In the genomic region with DNA sequence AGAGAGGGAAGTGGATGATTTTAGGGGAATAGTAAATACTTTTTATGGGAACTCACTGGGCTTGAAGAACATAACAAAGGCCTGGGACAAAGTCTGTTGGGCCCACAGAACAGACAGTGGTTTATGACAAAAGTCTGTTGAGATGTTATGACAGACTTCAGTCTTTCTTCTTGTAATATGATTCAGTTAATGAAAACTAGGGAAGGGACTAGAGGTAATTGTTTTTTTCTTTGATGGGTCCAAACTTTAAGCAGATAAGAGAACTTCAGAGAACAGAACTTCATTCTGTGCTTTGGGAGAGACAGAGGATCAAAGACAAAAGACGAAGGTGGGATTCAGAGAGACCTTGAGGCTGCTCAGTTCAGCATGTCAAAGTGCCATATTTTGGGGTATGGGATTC, we compare ENCODE assay signal across 34 cellular contexts.
"Had no signal": no experiment of that assay in that cellular context is flagged by ENCODE, and none has a peak within 500 bp of the region (broad histone marks: within the 10 kb centered on the region; RNA-seq: fewer than 3 reads in every experiment).

No MANE protein-coding gene starts in this region.

- H3K36me3 Mint-ChIP-seq: activated naive CD4-positive, alpha-beta T cell treated with anti-CD3 and anti-CD28 coated beads, Interleukin-2, amount 10 ng/mL, durations not matched to agents 7 days and 5 days had no signal

- H3K27me3 Mint-ChIP-seq: activated B cell treated with CpG ODN at 0.5 μM for 24 hours; activated CD4-positive, alpha-beta memory T cell treated with anti-CD3 and anti-CD28 coated beads for 36 hours; activated CD8-positive, alpha-beta T cell treated with anti-CD3 and anti-CD28 coated beads for 36 hours; activated naive CD8-positive, alpha-beta T cell treated with anti-CD3 and anti-CD28 coated beads for 36 hours; activated T-helper 17 cell treated with anti-CD3 and anti-CD28 coated beads, Interleukin-2, amount 50 U/mL, for 72 hours had no signal

- H3K27me3 ChIP-seq: adrenal gland, body of pancreas, brain microvascular endothelial cell, breast epithelium had no signal

- H3K4me1 ChIP-seq: adrenal gland, breast epithelium had no signal

- H3K27ac ChIP-seq: adrenal gland, body of pancreas, brain microvascular endothelial cell, breast epithelium, VCaP had no signal

- H3K4me1 Mint-ChIP-seq: activated B cell treated with CpG ODN at 0.5 μM for 24 hours; activated naive CD4-positive, alpha-beta T cell treated with anti-CD3 and anti-CD28 coated beads, Interleukin-2, amount 10 ng/mL, durations not matched to agents 7 days and 5 days; activated naive CD8-positive, alpha-beta T cell treated with anti-CD3 and anti-CD28 coated beads for 36 hours; activated T-helper 17 cell treated with anti-CD3 and anti-CD28 coated beads, Interleukin-2, amount 50 U/mL, for 72 hours had no signal

- H3K9me3 Mint-ChIP-seq: activated T-cell treated with anti-CD3 and anti-CD28 coated beads, Interleukin-2, amount 50 U/mL, for 4 hours; activated T-helper 17 cell treated with anti-CD3 and anti-CD28 coated beads, Interleukin-2, amount 50 U/mL, for 72 hours; T-helper 2 cell treated with Interferon-gamma antibody and Interleukin-4, amounts not matched to agents 5 μg/mL and 100 μg/mL, for 36 hours had no signal

- H3K4me3 ChIP-seq: adrenal gland, body of pancreas, breast epithelium had no signal

- DNase-seq: activated B cell treated with CpG ODN at 0.5 μM for 24 hours; activated CD4-positive, alpha-beta memory T cell treated with anti-CD3 and anti-CD28 coated beads for 36 hours; activated CD4-positive, alpha-beta T cell treated with anti-CD3 and anti-CD28 coated beads for 4 hours; activated CD4-positive, alpha-beta T cell treated with anti-CD3 and anti-CD28 coated beads, Interleukin-2, amount 10 ng/mL, durations not matched to agents 24 days and 14 days; activated CD4-positive, alpha-beta T cell treated with anti-CD3 and anti-CD28 coated beads, Interleukin-2, amount 50 U/mL, for 1 hour; activated CD4-positive, alpha-beta T cell treated with anti-CD3 and anti-CD28 coated beads, Interleukin-2, amount 50 U/mL, for 4 hours; activated CD4-positive, CD25-positive, alpha-beta regulatory T cell treated with anti-CD3 and anti-CD28 coated beads, Interleukin-2, amount 50 U/mL, for 72 hours; activated CD8-positive, alpha-beta memory T cell treated with anti-CD3 and anti-CD28 coated beads, Interleukin-2, amount 50 U/mL, for 4 hours; activated CD8-positive, alpha-beta T cell treated with anti-CD3 and anti-CD28 coated beads for 36 hours; activated effector memory CD4-positive, alpha-beta T cell treated with anti-CD3 and anti-CD28 coated beads, Interleukin-2, amount 50 U/mL, for 16 hours; activated gamma-delta T cell treated with Interleukin-2 at 50 U/mL for 16 hours; activated naive CD4-positive, alpha-beta T cell treated with anti-CD3 and anti-CD28 coated beads, Interleukin-2, amount 10 ng/mL, durations not matched to agents 7 days and 5 days; activated naive CD4-positive, alpha-beta T cell treated with Interleukin-2 at 50 U/mL for 16 hours; activated naive CD8-positive, alpha-beta T cell treated with anti-CD3 and anti-CD28 coated beads for 36 hours; activated T-cell treated with anti-CD3 and anti-CD28 coated beads for 4 hours; activated T-cell treated with anti-CD3 and anti-CD28 coated beads, Interleukin-2, amount 50 U/mL, for 1 hour; activated T-cell treated with anti-CD3 and anti-CD28 coated beads, Interleukin-2, amount 50 U/mL, for 4 hours; activated T-cell treated with anti-CD3 and anti-CD28 coated beads, Interleukin-2, amount 50 U/mL, for 72 hours; adrenal gland; amniotic stem cell; aorta; body of pancreas; brain microvascular endothelial cell; central memory CD4-positive, alpha-beta T cell; T-helper 1 cell; T-helper 2 cell; T-helper 9 cell had no signal

- H3K4me3 Mint-ChIP-seq: activated B cell treated with CpG ODN at 0.5 μM for 24 hours; activated CD4-positive, alpha-beta memory T cell treated with anti-CD3 and anti-CD28 coated beads for 36 hours; activated CD4-positive, alpha-beta T cell treated with anti-CD3 and anti-CD28 coated beads, Interleukin-2, amount 10 ng/mL, durations not matched to agents 24 days and 14 days; activated CD8-positive, alpha-beta T cell treated with anti-CD3 and anti-CD28 coated beads for 36 hours; activated naive CD4-positive, alpha-beta T cell treated with anti-CD3 and anti-CD28 coated beads, Interleukin-2, amount 10 ng/mL, durations not matched to agents 7 days and 5 days; activated naive CD8-positive, alpha-beta T cell treated with anti-CD3 and anti-CD28 coated beads for 36 hours; activated T-cell treated with anti-CD3 and anti-CD28 coated beads, Interleukin-2, amount 50 U/mL, for 4 hours; activated T-cell treated with anti-CD3 and anti-CD28 coated beads, Interleukin-2, amount 50 U/mL, for 72 hours; activated T-helper 1 cell treated with anti-CD3 and anti-CD28 coated beads, Interleukin-12 subunit alpha, Interleukin-12 subunit beta, Interleukin-2, Interleukin-4 antibody, amounts not matched to agents 30 ng/mL and 10 ng/mL and 1 ng/mL, durations not matched to agents 14 hours and 24 hours and 36 hours; activated T-helper 17 cell treated with anti-CD3 and anti-CD28 coated beads, Interleukin-2, amount 50 U/mL, for 72 hours; T-helper 1 cell treated with Interleukin-12 subunit alpha and Interleukin-12 subunit beta and Interleukin-4 antibody, amounts not matched to agents 30 μg/mL and 1 μg/mL, for 36 hours; T-helper 2 cell treated with Interferon-gamma antibody and Interleukin-4, amounts not matched to agents 5 μg/mL and 100 μg/mL, for 36 hours had no signal

- ATAC-seq: activated CD8-positive, alpha-beta T cell treated with anti-CD3 and anti-CD28 coated beads for 36 hours; activated naive CD4-positive, alpha-beta T cell treated with anti-CD3 and anti-CD28 coated beads, Interleukin-2, amount 50 U/mL, for 72 hours; activated T-cell treated with anti-CD3 and anti-CD28 coated beads, Interleukin-2, amount 50 U/mL, for 4 hours; activated T-cell treated with anti-CD3 and anti-CD28 coated beads, Interleukin-2, amount 50 U/mL, for 72 hours; activated T-helper 17 cell treated with anti-CD3 and anti-CD28 coated beads, Interleukin-2, amount 50 U/mL, for 72 hours; body of pancreas had no signal

- H3K27ac Mint-ChIP-seq: activated B cell treated with CpG ODN at 0.5 μM for 24 hours; activated CD4-positive, alpha-beta memory T cell treated with anti-CD3 and anti-CD28 coated beads for 36 hours; activated CD4-positive, alpha-beta T cell treated with anti-CD3 and anti-CD28 coated beads, Interleukin-2, amount 10 ng/mL, durations not matched to agents 24 days and 14 days; activated CD8-positive, alpha-beta T cell treated with anti-CD3 and anti-CD28 coated beads for 36 hours; activated naive CD4-positive, alpha-beta T cell treated with anti-CD3 and anti-CD28 coated beads, Interleukin-2, amount 10 ng/mL, durations not matched to agents 7 days and 5 days; activated naive CD4-positive, alpha-beta T cell treated with anti-CD3 and anti-CD28 coated beads, Interleukin-2, amount 50 U/mL, for 72 hours; activated naive CD8-positive, alpha-beta T cell treated with anti-CD3 and anti-CD28 coated beads for 36 hours; activated T-cell treated with anti-CD3 and anti-CD28 coated beads, Interleukin-2, amount 50 U/mL, for 72 hours; activated T-helper 1 cell treated with anti-CD3 and anti-CD28 coated beads, Interleukin-12 subunit alpha, Interleukin-12 subunit beta, Interleukin-2, Interleukin-4 antibody, amounts not matched to agents 30 ng/mL and 10 ng/mL and 1 ng/mL, durations not matched to agents 14 hours and 24 hours and 36 hours; activated T-helper 17 cell treated with anti-CD3 and anti-CD28 coated beads, Interleukin-2, amount 50 U/mL, for 72 hours; T-helper 1 cell treated with Interleukin-12 subunit alpha and Interleukin-12 subunit beta and Interleukin-4 antibody, amounts not matched to agents 30 μg/mL and 1 μg/mL, for 36 hours; T-helper 2 cell treated with Interferon-gamma antibody and Interleukin-4, amounts not matched to agents 5 μg/mL and 100 μg/mL, for 36 hours had no signal

- H3K36me3 ChIP-seq: adrenal gland, brain microvascular endothelial cell, breast epithelium had no signal

- H3K9me3 ChIP-seq: adrenal gland, body of pancreas, breast epithelium had no signal
